Comparison of ENCODE assay signal across 1 cellular context in the genomic region with DNA sequence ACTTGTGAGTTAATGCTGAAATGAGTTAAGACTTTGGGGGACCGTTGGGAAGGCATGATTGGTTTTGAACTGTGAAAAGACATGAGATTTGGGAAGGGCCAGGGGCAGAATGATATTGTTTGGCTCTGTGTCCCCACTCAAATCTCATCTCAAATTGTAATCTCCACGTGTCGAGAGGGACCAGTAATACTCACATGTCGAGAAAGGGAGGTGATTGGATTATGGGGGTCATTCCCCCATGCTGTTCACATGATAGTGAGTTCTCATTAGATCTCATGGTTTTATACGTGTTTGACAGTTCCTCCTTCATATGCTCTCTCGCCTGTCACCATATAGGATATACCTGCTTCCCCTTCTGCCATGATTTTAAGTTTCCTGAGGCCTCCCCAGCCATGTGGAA. TPM values are rescaled to one million over a fixed set of nuclear protein-coding genes. Genes with fewer than 3 reads are reported as not detected.
"Had no signal": no experiment of that assay in that cellular context is flagged by ENCODE, and none has a peak within 500 bp of the region (broad histone marks: within the 10 kb centered on the region; RNA-seq: fewer than 3 reads in every experiment).

No MANE protein-coding gene starts in this region.

RNA-seq across cellular contexts. Expression of gene HTR1F, which starts 21.0 kb away (rescaled TPM):
- total RNA-seq: vagina had no signal
